In the genomic region with DNA sequence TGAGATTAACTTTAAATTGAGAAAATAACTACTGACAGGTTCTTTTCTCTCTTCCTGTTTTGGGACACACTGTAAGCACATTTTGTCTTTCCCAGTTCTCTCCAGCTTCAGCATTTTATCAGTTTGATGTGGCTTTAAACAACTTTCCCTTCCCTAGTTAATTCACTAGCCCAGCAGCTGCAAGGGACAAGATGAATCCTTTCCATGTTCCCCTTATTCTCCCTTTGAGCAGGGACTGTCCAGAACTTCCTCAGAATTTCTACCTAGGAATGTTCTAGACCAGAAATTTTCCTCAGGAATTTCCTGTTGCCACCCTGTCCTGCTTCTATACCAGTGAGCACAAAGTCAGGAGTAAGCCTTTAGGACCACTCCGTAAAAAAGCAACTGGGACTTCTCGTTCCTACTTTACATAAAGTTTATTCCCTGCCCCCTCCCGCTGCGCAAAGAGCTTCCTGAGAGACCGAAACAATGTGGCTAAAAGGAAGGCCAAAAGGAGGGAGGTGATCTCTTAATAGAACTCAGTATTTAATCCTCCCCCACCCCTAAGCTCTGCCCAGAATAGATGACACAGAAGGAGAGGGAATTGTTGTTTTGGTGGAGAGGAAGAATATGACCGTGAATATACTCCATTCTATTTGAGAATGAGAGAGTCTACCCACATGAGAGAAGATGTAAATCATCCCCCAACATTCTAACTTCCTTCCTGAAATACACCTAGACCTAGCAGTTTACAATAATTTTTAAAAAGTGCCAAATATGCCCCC, we compare ENCODE assay signal across 8 cellular contexts.
DNase-seq lines count a peak whose midpoint lies in the region; ATAC-seq, FAIRE-seq and TF ChIP-seq lines count a peak whose summit lies in the region.

No MANE protein-coding gene starts in this region.

- H3K27me3 Mint-ChIP-seq in stimulated activated memory B cell treated with anti-CD40 and anti-IgM and Interleukin-4, amounts not matched to agents 10 μg/mL and 1 μg/mL and 100 μg/mL, for 72 hours = no peaks in the 10 kb centered on the region

- peak overlapping the region in 1 of 2 donors; percentile 26 for H3K27ac ChIP-seq in prostate gland

- H3K4me1 ChIP-seq in prostate gland (replicated peaks) = no peaks in the 10 kb centered on the region

- peaks cover 8% of the 10 kb centered on the region for H3K4me1 Mint-ChIP-seq in stimulated activated memory B cell treated with anti-CD40 and anti-IgM and Interleukin-4, amounts not matched to agents 10 μg/mL and 1 μg/mL and 100 μg/mL, for 72 hours

- TF ChIP-seq CTCF in fibroblast of pulmonary artery (IDR thresholded peaks at IDR 0.05; ENCODE audit: low read length, missing control alignments) (no peak), prostate gland (IDR thresholded peaks at IDR 0.05) (no peak)

- WGBS in prostate gland = 54% methylated on average over 6 of the region's 6 CpGs

- no peak for FAIRE-seq in RCC 7860 (lab: Jason Lieb, UNC)

- no peak overlapping the region for H3K4me3 ChIP-seq in fibroblast of pulmonary artery (replicated peaks; ENCODE audit: low read depth, low read length)
- no peak overlapping the region for H3K4me3 ChIP-seq in prostate gland

- H3K27me3 ChIP-seq in prostate gland (replicated peaks; ENCODE audit: insufficient read depth) = no peaks in the 10 kb centered on the region

- TF ChIP-seq POLR2A in prostate gland (IDR thresholded peaks at IDR 0.05) = peak; percentile 10

- DNase-seq in ELF-1 (ENCODE audit: low read depth, low spot score) (peak; percentile 38), RCC 7860 (ENCODE audit: low spot score) (peak; percentile 49), fibroblast of pulmonary artery (ENCODE audit: low read depth) (peak; percentile 46), prostate gland (ENCODE audit: low spot score) (no peak), DMS53 (lab: John Stamatoyannopoulos, UW) (no peak), COR-L47 (lab: John Stamatoyannopoulos, UW) (no peak)

- no peaks in the 10 kb centered on the region for H3K36me3 ChIP-seq in prostate gland

- no peak for ATAC-seq in stimulated activated memory B cell treated with anti-CD40 and anti-IgM and Interleukin-4, amounts not matched to agents 10 μg/mL and 1 μg/mL and 100 μg/mL, for 72 hours
- ATAC-seq in HG02884 (IDR thresholded peaks at IDR 0.05; ENCODE audit: unreplicated experiment) = no peak

- H3K4me3 Mint-ChIP-seq in stimulated activated memory B cell treated with anti-CD40 and anti-IgM and Interleukin-4, amounts not matched to agents 10 μg/mL and 1 μg/mL and 100 μg/mL, for 72 hours = no peak overlapping the region

- no peaks in the 10 kb centered on the region for H3K36me3 Mint-ChIP-seq in stimulated activated memory B cell treated with anti-CD40 and anti-IgM and Interleukin-4, amounts not matched to agents 10 μg/mL and 1 μg/mL and 100 μg/mL, for 72 hours

- H3K9me3 Mint-ChIP-seq in stimulated activated memory B cell treated with anti-CD40 and anti-IgM and Interleukin-4, amounts not matched to agents 10 μg/mL and 1 μg/mL and 100 μg/mL, for 72 hours = peaks cover 3% of the 10 kb centered on the region

- intact Hi-C loops in prostate gland (cut with DNase I) = no loop called here

- H3K27ac Mint-ChIP-seq in stimulated activated memory B cell treated with anti-CD40 and anti-IgM and Interleukin-4, amounts not matched to agents 10 μg/mL and 1 μg/mL and 100 μg/mL, for 72 hours = no peak overlapping the region

- H3K9me3 ChIP-seq in prostate gland = no peaks in the 10 kb centered on the region

Comparison
In these comparisons a context has a peak if more than half of its experiments do, and no peak if none do; other contexts are left out.
1. DNase-seq: peak in ELF-1 (single experiment), RCC 7860 (single experiment) and fibroblast of pulmonary artery (single experiment); none in prostate gland (single experiment), DMS53 (single experiment) and COR-L47 (single experiment).